ENCODE assay signal across 30 cellular contexts in genomic region chr1:150893336-150893913, GRCh38. TPM values are rescaled to one million over a fixed set of nuclear protein-coding genes. Genes with fewer than 3 reads are reported as not detected.
A peak's percentile ranks its signal among the peaks of the same experiment; 100 is the strongest.
DNase-seq lines count a peak whose midpoint lies in the region; ATAC-seq, FAIRE-seq and TF ChIP-seq lines count a peak whose summit lies in the region.
"Had no signal": no experiment of that assay in that cellular context is flagged by ENCODE, and none has a peak within 500 bp of the region (broad histone marks: within the 10 kb centered on the region; RNA-seq: fewer than 3 reads in every experiment).

No MANE protein-coding gene starts in this region.

- POLR2A ChIA-PET in HEK293 (lab: Yijun Ruan, JAX) (no interaction called here), K562 (lab: Yijun Ruan, JAX) (interaction anchor here (1.0 to 1.2 kb wide), 2 partner anchors 10 to 17 kb away, joined by 3 to 6 read pairs; partner anchors contain the start of gene ARNT)

- DNase-seq in K562 (ENCODE audit: extremely low read depth in 1 of 4, low spot score in 3 of 4) (no peak), smooth muscle cell (lab: John Stamatoyannopoulos, UW; ENCODE audit: unreplicated experiment) (no peak), right atrium auricular region (ENCODE audit: low spot score) (no peak)
- DNase-seq in stimulated activated naive B cell treated with anti-CD40 and anti-IgM and Interleukin-4, amounts not matched to agents 10 μg/mL and 1 μg/mL and 100 μg/mL, for 72 hours = no peak
- DNase-seq: 8988T; ACHN; BE2C; C1 segment of cervical spinal cord; CD4-positive, alpha-beta memory T cell; CD4-positive, CD25-positive, alpha-beta regulatory T cell; CD8-positive, alpha-beta memory T cell; COR-L47; DMS 273 treated with DMSO at 0.1 percent for 48 hours; DMS153; DMS53; DMS79; DND-41; EL; GDM1 had no signal

- peaks cover 0 to 3% of the 10 kb centered on the region in 2 donors for H3K36me3 Mint-ChIP-seq in stimulated activated naive B cell treated with anti-CD40 and anti-IgM and Interleukin-4, amounts not matched to agents 10 μg/mL and 1 μg/mL and 100 μg/mL, for 72 hours
- H3K36me3 Mint-ChIP-seq: CD14-positive monocyte; CD4-positive, alpha-beta memory T cell; CD4-positive, CD25-positive, alpha-beta regulatory T cell had no signal

- no peak for TF ChIP-seq CTCF in HEK293 (tag by site-specific recombination; IDR thresholded peaks at IDR 0.05)
- TF ChIP-seq CTCF in K562 (IDR thresholded peaks at IDR 0.05 in 2 of 3, conservative IDR thresholded peaks at IDR 0.05 in 1 of 3; ENCODE audit: insufficient read depth in 2 of 3, low read depth in 1 of 3, low read length in 3 of 3) = no peak
- no peak for TF ChIP-seq CTCF in smooth muscle cell (IDR thresholded peaks at IDR 0.05; ENCODE audit: borderline replicate concordance, insufficient read depth, poor library complexity, severe bottlenecking)
- TF ChIP-seq CTCF in right atrium auricular region (IDR thresholded peaks at IDR 0.05) = no peak

- no peak overlapping the region for H3K9ac ChIP-seq in K562 (ENCODE audit: insufficient read depth in 1 of 2, low read depth in 2 of 2, low read length in 2 of 2)
- H3K9ac ChIP-seq in smooth muscle cell (ENCODE audit: low read depth) = no peak overlapping the region
- H3K9ac ChIP-seq: BLaER1 had no signal

- H3F3A ChIP-seq in smooth muscle cell (ENCODE audit: low read depth) = no peaks in the 10 kb centered on the region

- H3K79me2 ChIP-seq in K562 (ENCODE audit: control insufficient read depth, insufficient read depth, low read length) (no peaks in the 10 kb centered on the region), smooth muscle cell (ENCODE audit: low read depth) (no peaks in the 10 kb centered on the region)

- TF ChIP-seq EP300 in K562 (IDR thresholded peaks at IDR 0.05; ENCODE audit: low read length) = no peak

- no peak for ATAC-seq in K562
- ATAC-seq in stimulated activated naive B cell treated with anti-CD40 and anti-IgM and Interleukin-4, amounts not matched to agents 10 μg/mL and 1 μg/mL and 100 μg/mL, for 72 hours (replicated peaks) = no peak
- ATAC-seq: GM12878 had no signal

- H3K4me3 ChIP-seq in HEK293 (ENCODE audit: low read depth, low read length) = no peak overlapping the region
- no peak overlapping the region for H3K4me3 ChIP-seq in K562
- no peak overlapping the region for H3K4me3 ChIP-seq in smooth muscle cell
- no peak overlapping the region for H3K4me3 ChIP-seq in right atrium auricular region
- H3K4me3 ChIP-seq: BLaER1, GM12878 had no signal

- peaks cover 19 to 32% of the 10 kb centered on the region in 2 donors for H3K4me1 Mint-ChIP-seq in stimulated activated naive B cell treated with anti-CD40 and anti-IgM and Interleukin-4, amounts not matched to agents 10 μg/mL and 1 μg/mL and 100 μg/mL, for 72 hours

- H4K20me1 ChIP-seq in K562 (replicated peaks; ENCODE audit: control insufficient read depth, insufficient read depth, low read length) = no peaks in the 10 kb centered on the region
- no peaks in the 10 kb centered on the region for H4K20me1 ChIP-seq in smooth muscle cell (ENCODE audit: low read depth)
- H4K20me1 ChIP-seq: BLaER1 had no signal

- H3K9me3 ChIP-seq in HEK293 (ENCODE audit: control insufficient read depth, insufficient read depth, low read depth, low read length) = no peaks in the 10 kb centered on the region
- H3K9me3 ChIP-seq in K562 (replicated peaks; ENCODE audit: control insufficient read depth, insufficient read depth, low read depth, low read length) = no peaks in the 10 kb centered on the region
- no peaks in the 10 kb centered on the region for H3K9me3 ChIP-seq in smooth muscle cell (replicated peaks; ENCODE audit: low read depth)
- no peaks in the 10 kb centered on the region for H3K9me3 ChIP-seq in right atrium auricular region
- H3K9me3 ChIP-seq: BE2C, BLaER1 had no signal

- intact Hi-C loops in K562 (cut with micrococcal nuclease) = no loop called here

- H3K27me3 ChIP-seq in K562 (ENCODE audit: control insufficient read depth in 2 of 2, insufficient read depth in 2 of 2, low read length in 2 of 2) (no peaks in the 10 kb centered on the region), smooth muscle cell (ENCODE audit: low read depth) (no peaks in the 10 kb centered on the region), right atrium auricular region (no peaks in the 10 kb centered on the region)
- H3K27me3 ChIP-seq: BE2C, BLaER1 had no signal

- peaks cover 0 to 4% of the 10 kb centered on the region in 2 donors for H3K9me3 Mint-ChIP-seq in stimulated activated naive B cell treated with anti-CD40 and anti-IgM and Interleukin-4, amounts not matched to agents 10 μg/mL and 1 μg/mL and 100 μg/mL, for 72 hours
- H3K9me3 Mint-ChIP-seq: CD14-positive monocyte; CD4-positive, alpha-beta memory T cell; CD8-positive, alpha-beta memory T cell had no signal

- peak; percentile 54 for FAIRE-seq in K562 (lab: Jason Lieb, UNC)
- FAIRE-seq: A204.1, GM12878, GM12892, GM18507 had no signal

- peaks cover 3% of the 10 kb centered on the region for H3K4me1 ChIP-seq in HEK293 (ENCODE audit: control insufficient read depth, insufficient read depth, low read length)
- H3K4me1 ChIP-seq in K562 (replicated peaks in 1 of 2; ENCODE audit: control insufficient read depth in 2 of 2, insufficient read depth in 2 of 2, low read length in 2 of 2) = no peaks in the 10 kb centered on the region
- no peaks in the 10 kb centered on the region for H3K4me1 ChIP-seq in smooth muscle cell (ENCODE audit: low read depth)
- no peaks in the 10 kb centered on the region for H3K4me1 ChIP-seq in right atrium auricular region
- H3K4me1 ChIP-seq: BE2C had no signal

- no peak overlapping the region for H3K4me3 Mint-ChIP-seq in stimulated activated naive B cell treated with anti-CD40 and anti-IgM and Interleukin-4, amounts not matched to agents 10 μg/mL and 1 μg/mL and 100 μg/mL, for 72 hours
- H3K4me3 Mint-ChIP-seq: CD14-positive monocyte; CD4-positive, alpha-beta memory T cell; CD4-positive, CD25-positive, alpha-beta regulatory T cell; CD8-positive, alpha-beta memory T cell had no signal

- H3K27ac ChIP-seq in HEK293 (ENCODE audit: extremely low read depth, low read depth, low read length) = no peak overlapping the region
- H3K27ac ChIP-seq in K562 (ENCODE audit: extremely low read depth, low read depth, low read length) = no peak overlapping the region
- no peak overlapping the region for H3K27ac ChIP-seq in smooth muscle cell (ENCODE audit: low read depth)
- H3K27ac ChIP-seq in right atrium auricular region = no peak overlapping the region
- H3K27ac ChIP-seq: BLaER1 had no signal

- H3K36me3 ChIP-seq in HEK293 (ENCODE audit: control insufficient read depth in 2 of 2, insufficient read depth in 1 of 2, low read length in 2 of 2) = no peaks in the 10 kb centered on the region
- no peaks in the 10 kb centered on the region for H3K36me3 ChIP-seq in K562 (ENCODE audit: control insufficient read depth, insufficient read depth, low read length)
- H3K36me3 ChIP-seq in smooth muscle cell (ENCODE audit: low read depth) = no peaks in the 10 kb centered on the region
- no peaks in the 10 kb centered on the region for H3K36me3 ChIP-seq in right atrium auricular region
- H3K36me3 ChIP-seq: BE2C, BLaER1 had no signal

- 56% methylated on average over 3 of the region's 3 CpGs for WGBS in K562 (ENCODE audit: insufficient coverage, low coverage, missing lambda C conversion rate)
- 82% methylated on average over 3 of the region's 3 CpGs for WGBS in smooth muscle cell (ENCODE audit: low lambda C conversion rate)

- TF ChIP-seq POLR2A in K562 (conservative IDR thresholded peaks at IDR 0.05) = no peak

- no peaks in the 10 kb centered on the region for H3K9me1 ChIP-seq in K562 (ENCODE audit: control insufficient read depth, insufficient read depth, low read length)

- peak overlapping the region; percentile 3 for H3K27ac Mint-ChIP-seq in stimulated activated naive B cell treated with anti-CD40 and anti-IgM and Interleukin-4, amounts not matched to agents 10 μg/mL and 1 μg/mL and 100 μg/mL, for 72 hours
- H3K27ac Mint-ChIP-seq: CD14-positive monocyte; CD4-positive, alpha-beta memory T cell; CD4-positive, CD25-positive, alpha-beta regulatory T cell; CD8-positive, alpha-beta memory T cell had no signal

- no TSS peak for BruUV-seq in K562 (replicated peaks; lab: Mats Ljungman, UMichigan)

- in situ Hi-C loops in K562 (cut with MboI) = no loop called here

- TF ChIP-seq RAD21 in K562 (CRISPR knock-in tag; conservative IDR thresholded peaks at IDR 0.05 in 1 of 2, IDR thresholded peaks at IDR 0.05 in 1 of 2) = no peak

- H2AFZ ChIP-seq in K562 (ENCODE audit: low read depth, low read length) (peak overlapping the region; percentile 52; the same call in 1 of the 2 replicates), smooth muscle cell (ENCODE audit: low read depth) (no peak overlapping the region)

- CTCF ChIA-PET in HEK293 (lab: Yijun Ruan, JAX) (interaction anchor here (0.7 to 0.9 kb wide), 2 partner anchors 33 to 41 kb away, joined by 3 to 4 read pairs; partner anchors contain the start of gene SETDB1), K562 (lab: Yijun Ruan, JAX; ENCODE audit: low intra/inter-chr PET ratio) (no interaction called here)

- H3K4me2 ChIP-seq in K562 (ENCODE audit: insufficient read depth, low read length) = no peak overlapping the region
- no peak overlapping the region for H3K4me2 ChIP-seq in smooth muscle cell
- H3K4me2 ChIP-seq: BLaER1 had no signal

- H3K27me3 Mint-ChIP-seq in stimulated activated naive B cell treated with anti-CD40 and anti-IgM and Interleukin-4, amounts not matched to agents 10 μg/mL and 1 μg/mL and 100 μg/mL, for 72 hours = no peaks in the 10 kb centered on the region

RNA-seq across cellular contexts. Expression of gene CTXND2, which starts 6.5 kb away (rescaled TPM):
- total RNA-seq in K562 (2011; cell fraction: chromatin; rRNA removed; ENCODE audit: low replicate concordance) = not detected in 2 replicates
- total RNA-seq in K562 (2011; cell fraction: nucleolus; rRNA removed) = not detected in 2 replicates
- not detected in 2 replicates for total RNA-seq in K562 (2011; cell fraction: nucleoplasm; rRNA removed)
- not detected in 2 replicates for total RNA-seq in K562 (2014; rRNA removed)
- not detected in 2 replicates for total RNA-seq in K562 (2014; rRNA removed; fragmentation: Illumina TruSeq; extraction: Trizol)
- total RNA-seq in K562 (2015; rRNA removed; fragmentation: Illumina TruSeq; extraction: Trizol) = not detected in 2 replicates
- not detected in 2 replicates for total RNA-seq in K562 (2021)
- polyA plus RNA-seq in K562 (2011; rRNA removed) = not detected in 2 replicates
- 0.07 TPM in 1 of 2 replicates, not detected in the other for polyA plus RNA-seq in K562 (2011; cell fraction: cytosol; rRNA removed)
- polyA plus RNA-seq in K562 (2011; cell fraction: nucleus; rRNA removed) = not detected in 2 replicates
- not detected in 2 replicates for polyA plus RNA-seq in K562 (2012)
- polyA plus RNA-seq in K562 (2014; fragmentation: Illumina TruSeq; extraction: Trizol) = not detected in 2 replicates
- not detected for polyA plus RNA-seq in K562 (2014; fragmentation: Nextera tagmentation; extraction: Ambion mirVana)
- not detected in 2 replicates for polyA plus RNA-seq in K562 (2014; rRNA removed)
- polyA minus RNA-seq in K562 (2011; rRNA and poly(A)+ RNA removed) = not detected in 2 replicates
- not detected in 2 replicates for polyA minus RNA-seq in K562 (2011; cell fraction: cytosol; rRNA and poly(A)+ RNA removed)
- polyA minus RNA-seq in K562 (2011; cell fraction: nucleus; rRNA and poly(A)+ RNA removed) = not detected in 2 replicates
- not detected in 2 replicates for total RNA-seq in smooth muscle cell
- polyA plus RNA-seq in smooth muscle cell = not detected in 2 replicates
- total RNA-seq in right atrium auricular region = under 1 TPM; 0.28 to 0.41 TPM
- total RNA-seq: A673; CD4-positive, alpha-beta memory T cell; CD4-positive, CD25-positive, alpha-beta regulatory T cell; CD8-positive, alpha-beta memory T cell; Daoy; G401; GM12878 had no signal
- polyA plus RNA-seq: AG04450; CD14-positive monocyte; CD4-positive, alpha-beta memory T cell; CD4-positive, CD25-positive, alpha-beta regulatory T cell; CD8-positive, alpha-beta memory T cell; GM12878 had no signal

RNA-seq across cellular contexts. Expression of gene ARNT, which starts 17.0 kb away (rescaled TPM):
- total RNA-seq in K562 (2011; cell fraction: chromatin; rRNA removed; ENCODE audit: low replicate concordance) = 58.0 and 102 TPM in 2 replicates
- 29.4 and 37.9 TPM in 2 replicates for total RNA-seq in K562 (2011; cell fraction: nucleolus; rRNA removed)
- total RNA-seq in K562 (2011; cell fraction: nucleoplasm; rRNA removed) = 63.1 and 95.9 TPM in 2 replicates
- total RNA-seq in K562 (2014; rRNA removed) (22.9 and 26.0 TPM in 2 replicates), K562 (2014; rRNA removed; fragmentation: Illumina TruSeq; extraction: Trizol) (25.4 and 33.8 TPM in 2 replicates), K562 (2015; rRNA removed; fragmentation: Illumina TruSeq; extraction: Trizol) (24.1 and 24.5 TPM in 2 replicates), K562 (2021) (28.3 and 29.2 TPM in 2 replicates), smooth muscle cell (33.8 and 35.8 TPM in 2 replicates), right atrium auricular region (10 to 100 TPM; 28.3 to 40.3 TPM)
- polyA plus RNA-seq in K562 (2011; rRNA removed) (40.2 and 41.8 TPM in 2 replicates), K562 (2014; fragmentation: Illumina TruSeq; extraction: Trizol) (33.5 and 35.0 TPM in 2 replicates), K562 (2014; fragmentation: Nextera tagmentation; extraction: Ambion mirVana) (10 to 100 TPM in 1 of 2 experiments, 1 to 10 TPM in 1; 7.4 to 19.9 TPM), K562 (2014; rRNA removed) (21.9 and 23.9 TPM in 2 replicates), smooth muscle cell (28.8 and 33.7 TPM in 2 replicates)
- 30.1 and 33.6 TPM in 2 replicates for polyA plus RNA-seq in K562 (2011; cell fraction: cytosol; rRNA removed)
- polyA plus RNA-seq in K562 (2011; cell fraction: nucleus; rRNA removed) = 47.7 and 48.1 TPM in 2 replicates
- 21.9 and 35.8 TPM in 2 replicates for polyA plus RNA-seq in K562 (2012)
- 64.6 and 65.9 TPM in 2 replicates for polyA minus RNA-seq in K562 (2011; rRNA and poly(A)+ RNA removed)
- polyA minus RNA-seq in K562 (2011; cell fraction: cytosol; rRNA and poly(A)+ RNA removed) = 26.5 and 27.6 TPM in 2 replicates
- 18.3 and 34.0 TPM in 2 replicates for polyA minus RNA-seq in K562 (2011; cell fraction: nucleus; rRNA and poly(A)+ RNA removed)

RNA-seq across cellular contexts. Expression of gene SETDB1, which starts 32.7 kb away (rescaled TPM):
- 217 and 258 TPM in 2 replicates for total RNA-seq in K562 (2011; cell fraction: chromatin; rRNA removed; ENCODE audit: low replicate concordance)
- 89.1 and 94.5 TPM in 2 replicates for total RNA-seq in K562 (2011; cell fraction: nucleolus; rRNA removed)
- 122 and 127 TPM in 2 replicates for total RNA-seq in K562 (2011; cell fraction: nucleoplasm; rRNA removed)
- total RNA-seq in K562 (2014; rRNA removed) = 24.0 and 33.0 TPM in 2 replicates
- 44.5 and 48.9 TPM in 2 replicates for total RNA-seq in K562 (2014; rRNA removed; fragmentation: Illumina TruSeq; extraction: Trizol)
- 38.0 and 38.2 TPM in 2 replicates for total RNA-seq in K562 (2015; rRNA removed; fragmentation: Illumina TruSeq; extraction: Trizol)
- total RNA-seq in K562 (2021) = 43.8 and 46.3 TPM in 2 replicates
- 64.4 and 66.9 TPM in 2 replicates for polyA plus RNA-seq in K562 (2011; rRNA removed)
- polyA plus RNA-seq in K562 (2011; cell fraction: cytosol; rRNA removed) = 26.5 and 39.1 TPM in 2 replicates
- 77.6 and 108 TPM in 2 replicates for polyA plus RNA-seq in K562 (2011; cell fraction: nucleus; rRNA removed)
- 35.4 and 36.2 TPM in 2 replicates for polyA plus RNA-seq in K562 (2012)
- 43.9 and 50.1 TPM in 2 replicates for polyA plus RNA-seq in K562 (2014; fragmentation: Illumina TruSeq; extraction: Trizol)
- polyA plus RNA-seq in K562 (2014; fragmentation: Nextera tagmentation; extraction: Ambion mirVana) = 10 to 100 TPM; 21.5 to 21.8 TPM
- polyA plus RNA-seq in K562 (2014; rRNA removed) = 36.3 and 42.0 TPM in 2 replicates
- 128 and 129 TPM in 2 replicates for polyA minus RNA-seq in K562 (2011; rRNA and poly(A)+ RNA removed)
- 31.8 and 36.6 TPM in 2 replicates for polyA minus RNA-seq in K562 (2011; cell fraction: cytosol; rRNA and poly(A)+ RNA removed)
- 26.4 and 49.3 TPM in 2 replicates for polyA minus RNA-seq in K562 (2011; cell fraction: nucleus; rRNA and poly(A)+ RNA removed)
- 19.1 and 36.6 TPM in 2 replicates for total RNA-seq in smooth muscle cell
- polyA plus RNA-seq in smooth muscle cell = 11.3 and 11.6 TPM in 2 replicates
- 10 to 100 TPM; 18.6 to 18.9 TPM for total RNA-seq in right atrium auricular region

Comparison
In these comparisons a context has a peak if more than half of its experiments do, and no peak if none do; other contexts are left out.
1. Of the 44 proteins assayed by ChIP-seq in both K562 and HEK293: peak only in K562: none; only in HEK293: none; in both: ZNF121; in neither: 43.